ENCODE assay signal across 15 cellular contexts in genomic region chr2:71939588-71940535, GRCh38.
DNase-seq lines count a peak whose midpoint lies in the region; ATAC-seq lines count a peak whose summit lies in the region.
"Had no signal": no experiment of that assay in that cellular context is flagged by ENCODE, and none has a peak within 500 bp of the region (broad histone marks: within the 10 kb centered on the region; RNA-seq: fewer than 3 reads in every experiment).

No MANE protein-coding gene starts in this region.

- DNase-seq in AG20443 (ENCODE audit: low spot score) (peak; percentile 45), M059J (ENCODE audit: low read depth) (peak; percentile 55), left cardiac atrium (peak; percentile 66), sciatic nerve (ENCODE audit: low spot score) (peak; percentile 57), hippocampal formation (lab: John Stamatoyannopoulos, UW) (no peak), COLO668 (lab: John Stamatoyannopoulos, UW; ENCODE audit: unreplicated experiment) (no peak), nucleus accumbens (lab: John Stamatoyannopoulos, UW) (no peak), dermis blood vessel endothelial cell (no peak)
- DNase-seq: activated T-cell treated with anti-CD3 and anti-CD28 coated beads for 4 hours; NCI-H2107; NCI-H82; RPMI8226; stimulated activated CD4-positive, alpha-beta T cell treated with anti-CD3 and anti-CD28 coated beads, Interleukin-12 subunit alpha, Interleukin-12 subunit beta, amount 100 ng/mL, for 4 hours; T-cell had no signal

- ATAC-seq in left cardiac atrium: peak; percentile 45 to 68
- peak; percentile 52 for ATAC-seq in sciatic nerve
- ATAC-seq: activated CD4-positive, CD25-positive, alpha-beta regulatory T cell treated with anti-CD3 and anti-CD28 coated beads, Interleukin-2, amount 50 U/mL, for 24 hours; T-cell had no signal

- intact Hi-C loops in left cardiac atrium (cut with DNase I): no loop called here
- intact Hi-C loops in sciatic nerve (cut with DNase I): loop anchor here (10.0 kb wide), 1 partner anchor 195 kb away; no protein-coding TSS in a partner anchor

Comparison
In these comparisons a context has a peak if more than half of its experiments do, and no peak if none do; other contexts are left out.
1. DNase-seq: peak in AG20443 (single experiment), M059J (single experiment), left cardiac atrium (single experiment) and sciatic nerve (single experiment); none in hippocampal formation (0 of 2), COLO668 (single experiment), nucleus accumbens (0 of 56) and dermis blood vessel endothelial cell (single experiment).